ENCODE assay signal across 1 cellular context in genomic region chr20:46699651-46700359, GRCh38.
TF ChIP-seq lines count a peak whose summit lies in the region.

No MANE protein-coding gene starts in this region.

TF ChIP-seq in HepG2, 621 proteins besides CTCF, POLR2A, EP300 and RAD21 (continued from another document and continues in another):
- TF ChIP-seq HINFP (CRISPR knock-in tag; IDR thresholded peaks at IDR 0.05; ENCODE audit: low read depth) = 0 out of 2 replicates have a peak, but pooled peaks have one; percentile 49
- TF ChIP-seq SMC3 (IDR thresholded peaks at IDR 0.05; ENCODE audit: low read length) = peak; percentile 96
- TF ChIP-seq ZKSCAN8 (CRISPR knock-in tag; IDR thresholded peaks at IDR 0.05; ENCODE audit: borderline replicate concordance) = 0 out of 2 replicates have a peak, but pooled peaks have one; percentile 57
- TF ChIP-seq SAP130 (CRISPR knock-in tag; IDR thresholded peaks at IDR 0.05; ENCODE audit: low read depth) = peak; percentile 34; the same call in 1 of the 2 replicates
- TF ChIP-seq CBX5 (CRISPR knock-in tag; IDR thresholded peaks at IDR 0.05; ENCODE audit: borderline replicate concordance) = peak; percentile 81
- TF ChIP-seq ZNF761 (CRISPR knock-in tag; conservative IDR thresholded peaks at IDR 0.05) = no peak
- 0 out of 2 replicates have a peak, but pooled peaks have one; percentile 33 for TF ChIP-seq ZNF24 (IDR thresholded peaks at IDR 0.05)
- TF ChIP-seq BCL3 (CRISPR knock-in tag; IDR thresholded peaks at IDR 0.05) = no peak
- no peak for TF ChIP-seq ZNF296 (CRISPR knock-in tag; conservative IDR thresholded peaks at IDR 0.05)
- peak; percentile 90 for TF ChIP-seq RELA (CRISPR knock-in tag; IDR thresholded peaks at IDR 0.05)
- TF ChIP-seq TBX2 (CRISPR knock-in tag; IDR thresholded peaks at IDR 0.05; ENCODE audit: borderline replicate concordance) = no peak; the same call in 1 of the 2 replicates
- TF ChIP-seq TFDP1 (CRISPR knock-in tag; IDR thresholded peaks at IDR 0.05; ENCODE audit: borderline replicate concordance) = peak; percentile 28; the same call in 1 of the 2 replicates
- TF ChIP-seq XRCC5 (optimal IDR thresholded peaks at IDR 0.05; ENCODE audit: low read length) = peak; percentile 72
- TF ChIP-seq CBFB (CRISPR knock-in tag; IDR thresholded peaks at IDR 0.05) = no peak
- TF ChIP-seq ZSCAN9 (CRISPR knock-in tag; IDR thresholded peaks at IDR 0.05; ENCODE audit: borderline replicate concordance) = 0 out of 2 replicates have a peak, but pooled peaks have one; percentile 43
- TF ChIP-seq SIX1 (CRISPR knock-in tag; IDR thresholded peaks at IDR 0.05; ENCODE audit: borderline replicate concordance) = no peak
- 0 out of 2 replicates have a peak, but pooled peaks have one; percentile 7 for TF ChIP-seq YEATS4 (CRISPR knock-in tag; IDR thresholded peaks at IDR 0.05; ENCODE audit: borderline replicate concordance)
- peak; percentile 27; the same call in 1 of the 2 replicates for TF ChIP-seq AFF4 (CRISPR knock-in tag; IDR thresholded peaks at IDR 0.05)
- TF ChIP-seq GABPA (IDR thresholded peaks at IDR 0.05; ENCODE audit: low read depth, low read length) = no peak
- TF ChIP-seq GABPA (CRISPR knock-in tag; IDR thresholded peaks at IDR 0.05; ENCODE audit: low read depth) = 0 out of 2 replicates have a peak, but pooled peaks have one; percentile 11
- 0 out of 2 replicates have a peak, but pooled peaks have one; percentile 6 for TF ChIP-seq ZNF7 (CRISPR knock-in tag; IDR thresholded peaks at IDR 0.05)
- TF ChIP-seq ZNF709 (CRISPR knock-in tag; IDR thresholded peaks at IDR 0.05) = no peak
- 0 out of 2 replicates have a peak, but pooled peaks have one; percentile 53 for TF ChIP-seq ZMYM2 (CRISPR knock-in tag; IDR thresholded peaks at IDR 0.05)
- TF ChIP-seq AHR (CRISPR knock-in tag; IDR thresholded peaks at IDR 0.05) = no peak
- no peak for TF ChIP-seq ZNF746 (CRISPR knock-in tag; IDR thresholded peaks at IDR 0.05)
- TF ChIP-seq PATZ1 (CRISPR knock-in tag; IDR thresholded peaks at IDR 0.05) = peak; percentile 32; the same call in 1 of the 2 replicates
- no peak for TF ChIP-seq ZBTB40 (IDR thresholded peaks at IDR 0.05)
- peak; percentile 23; the same call in 1 of the 2 replicates for TF ChIP-seq ZBTB40 (CRISPR knock-in tag; IDR thresholded peaks at IDR 0.05)
- TF ChIP-seq ELF4 (CRISPR knock-in tag; IDR thresholded peaks at IDR 0.05; ENCODE audit: borderline replicate concordance) = no peak
- no peak for TF ChIP-seq USF2 (IDR thresholded peaks at IDR 0.05; ENCODE audit: low read depth, low read length)
- 0 out of 2 replicates have a peak, but pooled peaks have one; percentile 18 for TF ChIP-seq USF2 (CRISPR knock-in tag; IDR thresholded peaks at IDR 0.05; ENCODE audit: borderline replicate concordance)
- TF ChIP-seq RXRB (CRISPR knock-in tag; IDR thresholded peaks at IDR 0.05; ENCODE audit: borderline replicate concordance) = peak; percentile 59
- peak; percentile 18; the same call in 1 of the 2 replicates for TF ChIP-seq ZKSCAN1 (IDR thresholded peaks at IDR 0.05; ENCODE audit: low read length)
- TF ChIP-seq ZNF788 (CRISPR knock-in tag; IDR thresholded peaks at IDR 0.05; ENCODE audit: borderline replicate concordance) = peak; percentile 39; the same call in 1 of the 2 replicates
- TF ChIP-seq ZNF3 (CRISPR knock-in tag; IDR thresholded peaks at IDR 0.05) = peak; percentile 72; the same call in 1 of the 2 replicates
- 0 out of 2 replicates have a peak, but pooled peaks have one; percentile 29 for TF ChIP-seq DRAP1 (CRISPR knock-in tag; IDR thresholded peaks at IDR 0.05)
- TF ChIP-seq ZNF776 (CRISPR knock-in tag; IDR thresholded peaks at IDR 0.05) = no peak
- no peak for TF ChIP-seq ZNF562 (CRISPR knock-in tag; IDR thresholded peaks at IDR 0.05; ENCODE audit: borderline replicate concordance)
